ENCODE assay signal across 7 cellular contexts in genomic region chr12:57001448-57001906, GRCh38. TPM values are rescaled to one million over a fixed set of nuclear protein-coding genes. Genes with fewer than 3 reads are reported as not detected.
DNase-seq lines count a peak whose midpoint lies in the region; TF ChIP-seq lines count a peak whose summit lies in the region.

No MANE protein-coding gene starts in this region.

- H2BK15ac ChIP-seq in mesendoderm (replicated peaks; ENCODE audit: low read depth), result no peak overlapping the region

- H2BK5ac ChIP-seq in mesendoderm (ENCODE audit: low read length), result no peak overlapping the region

- H3K27ac ChIP-seq in MM.1S (ENCODE audit: low read length), result no peak overlapping the region
- no peak overlapping the region for H3K27ac ChIP-seq in mesendoderm (ENCODE audit: low read depth, low read length)

- H3K79me1 ChIP-seq in mesendoderm (ENCODE audit: low read length), result peaks cover 25% of the 10 kb centered on the region

- no peak overlapping the region for H3K23ac ChIP-seq in mesendoderm (ENCODE audit: low read length)

- no peaks in the 10 kb centered on the region for H4K20me1 ChIP-seq in MM.1S (ENCODE audit: insufficient read depth, low read length)

- H3F3A ChIP-seq in MM.1S (ENCODE audit: insufficient read depth, low read length), result peaks cover 3% of the 10 kb centered on the region; the same call in 1 of the 2 replicates

- no peaks in the 10 kb centered on the region for H3K27me3 ChIP-seq in MM.1S (replicated peaks; ENCODE audit: insufficient read depth, low read length)
- no peaks in the 10 kb centered on the region for H3K27me3 ChIP-seq in mesendoderm (ENCODE audit: insufficient read depth, low read length, poor library complexity)

- no peak overlapping the region for H4K8ac ChIP-seq in mesendoderm (ENCODE audit: low read depth, low read length)

- H3K9ac ChIP-seq in MM.1S (ENCODE audit: low read length), result no peak overlapping the region
- H3K9ac ChIP-seq in mesendoderm (ENCODE audit: low read length), result no peak overlapping the region

- H3K79me2 ChIP-seq in MM.1S (ENCODE audit: low read length), result peaks cover 70% of the 10 kb centered on the region
- peaks cover 32% of the 10 kb centered on the region for H3K79me2 ChIP-seq in mesendoderm (ENCODE audit: control insufficient read depth, insufficient read depth, low read length)

- no CpG with 5 or more reads among the region's 13 CpGs for WGBS in mesendoderm (ENCODE audit: extremely low coverage, insufficient coverage, low lambda C conversion rate)

- DNase-seq in GM12864 (ENCODE audit: low read depth) (no peak), MM.1S (peak; percentile 58), dermis microvascular lymphatic vessel endothelial cell (ENCODE audit: low read depth in 2 of 2) (peak; percentile 80 to 83), mesendoderm (peak; percentile 80), SKM-1 (lab: John Stamatoyannopoulos, UW; ENCODE audit: unreplicated experiment) (no peak)
- DNase-seq in activated CD4-positive, alpha-beta T cell treated with anti-CD3 and anti-CD28 coated beads for 4 hours, result peak; percentile 84
- peak; percentile 52 for DNase-seq in stimulated activated CD8-positive, alpha-beta memory T cell treated with anti-CD3 and anti-CD28 coated beads, Interleukin-4, amount 100 ng/mL, for 24 hours (ENCODE audit: low read depth)

- H3K4ac ChIP-seq in mesendoderm (ENCODE audit: low read depth, low read length), result no peak overlapping the region

- H3K56ac ChIP-seq in mesendoderm (ENCODE audit: low read length), result no peak overlapping the region

- no peak overlapping the region for H4K5ac ChIP-seq in mesendoderm (ENCODE audit: low read length)

- no peaks in the 10 kb centered on the region for H3K9me3 ChIP-seq in MM.1S (replicated peaks; ENCODE audit: insufficient read depth, low read length)

- no peak overlapping the region for H2BK120ac ChIP-seq in mesendoderm (ENCODE audit: low read depth, low read length)

- H3K9me2 ChIP-seq in MM.1S (replicated peaks; ENCODE audit: insufficient read depth, low read length), result no peaks in the 10 kb centered on the region

- no peak overlapping the region for H3K18ac ChIP-seq in mesendoderm (ENCODE audit: low read length)

- H3K4me1 ChIP-seq in MM.1S (ENCODE audit: low read length) (peaks cover 22% of the 10 kb centered on the region), mesendoderm (ENCODE audit: control insufficient read depth, low read depth, low read length) (no peaks in the 10 kb centered on the region)

- H3K4me2 ChIP-seq in MM.1S (ENCODE audit: low read depth, low read length) (no peak overlapping the region), mesendoderm (ENCODE audit: low read length) (no peak overlapping the region)

- H3K4me3 ChIP-seq in GM12864 (ENCODE audit: low read depth, low read length) (no peak overlapping the region), MM.1S (ENCODE audit: low read length) (no peak overlapping the region), mesendoderm (ENCODE audit: low read length) (no peak overlapping the region)

- peak; percentile 81 for TF ChIP-seq CTCF in GM12864 (IDR thresholded peaks at IDR 0.05; ENCODE audit: low read depth, low read length, missing control alignments)
- peak; percentile 81 for TF ChIP-seq CTCF in MM.1S (IDR thresholded peaks at IDR 0.05; ENCODE audit: low read length)

- peaks cover 5% of the 10 kb centered on the region; the same call in 1 of the 2 replicates for H3K36me3 ChIP-seq in MM.1S (replicated peaks; ENCODE audit: insufficient read depth, low read length)
- H3K36me3 ChIP-seq in mesendoderm (ENCODE audit: control insufficient read depth, insufficient read depth, low read length), result peaks cover 9% of the 10 kb centered on the region

- H2AK5ac ChIP-seq in mesendoderm (ENCODE audit: low read length), result no peak overlapping the region

- no peak overlapping the region for H2AFZ ChIP-seq in MM.1S (ENCODE audit: low read length)

RNA-seq across cellular contexts. Expression of gene ZBTB39, which starts 4.9 kb away (rescaled TPM):
- total RNA-seq in dermis microvascular lymphatic vessel endothelial cell, result 5.6 and 9.9 TPM in 2 replicates
- polyA plus RNA-seq in mesendoderm (2013, experiment 1 of 2), result 11.5 TPM
- 11.2 TPM for polyA plus RNA-seq in mesendoderm (2013, experiment 2 of 2)

RNA-seq across cellular contexts. Expression of gene TAC3, which starts 14.9 kb away (rescaled TPM):
- total RNA-seq in dermis microvascular lymphatic vessel endothelial cell, result not detected in 2 replicates
- polyA plus RNA-seq in mesendoderm (2013, experiment 1 of 2), result 6.5 TPM
- polyA plus RNA-seq in mesendoderm (2013, experiment 2 of 2), result 5.4 TPM

RNA-seq across cellular contexts. Expression of gene RDH16, which starts 44.1 kb away (rescaled TPM):
- under 0.01 and 0.13 TPM in 2 replicates for total RNA-seq in dermis microvascular lymphatic vessel endothelial cell
- polyA plus RNA-seq in mesendoderm (2013, experiment 1 of 2), result 0.03 TPM
- polyA plus RNA-seq in mesendoderm (2013, experiment 2 of 2), result 0.04 TPM

RNA-seq across cellular contexts. Expression of gene MYO1A, which starts 48.5 kb away (rescaled TPM):
- under 0.01 and 0.13 TPM in 2 replicates for total RNA-seq in dermis microvascular lymphatic vessel endothelial cell
- polyA plus RNA-seq in mesendoderm (2013, experiment 1 of 2), result 0.07 TPM
- polyA plus RNA-seq in mesendoderm (2013, experiment 2 of 2), result 0.07 TPM

Comparison
In these comparisons a context has a peak if more than half of its experiments do, and no peak if none do; other contexts are left out.
1. DNase-seq: peak in MM.1S (single experiment), activated CD4-positive, alpha-beta T cell treated with anti-CD3 and anti-CD28 coated beads for 4 hours (2 of 2), dermis microvascular lymphatic vessel endothelial cell (2 of 2), mesendoderm (single experiment) and stimulated activated CD8-positive, alpha-beta memory T cell treated with anti-CD3 and anti-CD28 coated beads, Interleukin-4, amount 100 ng/mL, for 24 hours (single experiment); none in GM12864 (single experiment) and SKM-1 (single experiment).